In genomic region chr15:40279437-40280141, GRCh38 we compare ENCODE assay signal across 8 cellular contexts. TPM values are rescaled to one million over a fixed set of nuclear protein-coding genes. Genes with fewer than 3 reads are reported as not detected.
DNase-seq lines count a peak whose midpoint lies in the region; ATAC-seq and TF ChIP-seq lines count a peak whose summit lies in the region.

No MANE protein-coding gene starts in this region.

- H3K9me3 Mint-ChIP-seq in CD4-positive, alpha-beta memory T cell, result no peaks in the 10 kb centered on the region
- no peaks in the 10 kb centered on the region for H3K9me3 Mint-ChIP-seq in activated naive CD8-positive, alpha-beta T cell treated with anti-CD3 and anti-CD28 coated beads for 36 hours

- TF ChIP-seq POLR2A in prostate gland (IDR thresholded peaks at IDR 0.05), result no peak

- no peaks in the 10 kb centered on the region for H3K36me3 ChIP-seq in CD4-positive, alpha-beta memory T cell (ENCODE audit: insufficient read depth, low read length)
- H3K36me3 ChIP-seq in heart right ventricle, result no peaks in the 10 kb centered on the region
- no peaks in the 10 kb centered on the region for H3K36me3 ChIP-seq in prostate gland

- H3K36me3 Mint-ChIP-seq in CD4-positive, alpha-beta memory T cell, result no peaks in the 10 kb centered on the region
- H3K36me3 Mint-ChIP-seq in activated naive CD8-positive, alpha-beta T cell treated with anti-CD3 and anti-CD28 coated beads for 36 hours, result no peaks in the 10 kb centered on the region

- peak; percentile 97 to 100 (median 99) for TF ChIP-seq CTCF in heart right ventricle (IDR thresholded peaks at IDR 0.05)
- TF ChIP-seq CTCF in prostate gland (IDR thresholded peaks at IDR 0.05), result peak; percentile 91 to 97 (median 96)

- peaks cover 11 to 27% of the 10 kb centered on the region in 2 donors for H3K27me3 Mint-ChIP-seq in CD4-positive, alpha-beta memory T cell
- peaks cover 58% of the 10 kb centered on the region for H3K27me3 Mint-ChIP-seq in activated naive CD8-positive, alpha-beta T cell treated with anti-CD3 and anti-CD28 coated beads for 36 hours

- peak in 4 of 5 donors; percentile 48 to 67 (median 56) for DNase-seq in CD4-positive, alpha-beta memory T cell
- DNase-seq in HPDE6-E6E7 (ENCODE audit: extremely low spot score), result peak; percentile 59
- peak; percentile 56 for DNase-seq in SK-N-DZ (ENCODE audit: low spot score)
- DNase-seq in activated naive CD8-positive, alpha-beta T cell treated with anti-CD3 and anti-CD28 coated beads for 36 hours, result peak; percentile 68
- DNase-seq in heart right ventricle, result peak; percentile 69 to 82
- DNase-seq in prostate gland (ENCODE audit: low spot score), result peak; percentile 51
- DNase-seq in putamen (ENCODE audit: low spot score), result no peak

- POLR2A ChIA-PET in CD4-positive, alpha-beta memory T cell (lab: Charles Lee; ENCODE audit: partially characterized antibody), result interaction anchor here (0.7 to 4.8 kb wide), 4 partner anchors 29 to 276 kb away, joined by 3 to 40 read pairs (median 4); partner anchors contain the start of gene PLCB2

- no peaks in the 10 kb centered on the region for H3K9me3 ChIP-seq in CD4-positive, alpha-beta memory T cell (ENCODE audit: control insufficient read depth in 1 of 2, low read length in 2 of 2)
- no peaks in the 10 kb centered on the region for H3K9me3 ChIP-seq in heart right ventricle
- H3K9me3 ChIP-seq in prostate gland, result no peaks in the 10 kb centered on the region

- H3K4me3 ChIP-seq in CD4-positive, alpha-beta memory T cell (ENCODE audit: low read length in 2 of 2), result no peak overlapping the region
- H3K4me3 ChIP-seq in heart right ventricle, result no peak overlapping the region
- no peak overlapping the region for H3K4me3 ChIP-seq in prostate gland

- H3K27ac ChIP-seq in CD4-positive, alpha-beta memory T cell (ENCODE audit: low read depth, low read length), result no peak overlapping the region
- H3K27ac ChIP-seq in heart right ventricle (no peak overlapping the region), prostate gland (no peak overlapping the region)

- peaks cover 2 to 12% (median 5%) of the 10 kb centered on the region in 4 donors for H3K4me1 Mint-ChIP-seq in CD4-positive, alpha-beta memory T cell
- H3K4me1 Mint-ChIP-seq in activated naive CD8-positive, alpha-beta T cell treated with anti-CD3 and anti-CD28 coated beads for 36 hours, result peaks cover 6% of the 10 kb centered on the region

- H3K4me1 ChIP-seq in CD4-positive, alpha-beta memory T cell (ENCODE audit: insufficient read depth, low read length), result peaks cover 13% of the 10 kb centered on the region
- H3K4me1 ChIP-seq in heart right ventricle, result peaks cover 13 to 57% (median 32%) of the 10 kb centered on the region in 9 donors
- H3K4me1 ChIP-seq in prostate gland (replicated peaks), result no peaks in the 10 kb centered on the region

- intact Hi-C loops in CD4-positive, alpha-beta memory T cell (cut with micrococcal nuclease), result loop anchor here (1.0 to 10.0 kb wide), 4 partner anchors 31 to 395 kb away; partner anchors contain the start of gene INAFM2
- intact Hi-C loops in heart right ventricle (cut with DNase I) (loop anchor here (1.0 to 10.0 kb wide), 9 partner anchors 25 to 165 kb away; no protein-coding TSS in a partner anchor), prostate gland (cut with DNase I) (loop anchor here (1.0 to 10.0 kb wide), 3 partner anchors 58 to 143 kb away; no protein-coding TSS in a partner anchor)

- peak; percentile 48 to 81 (median 74) for ATAC-seq in heart right ventricle
- ATAC-seq in GM21529 (IDR thresholded peaks at IDR 0.05; ENCODE audit: unreplicated experiment), result no peak

- peak overlapping the region in 3 of 7 donors; percentile 12 to 73 (median 40) for H3K27ac Mint-ChIP-seq in CD4-positive, alpha-beta memory T cell
- no peak overlapping the region for H3K27ac Mint-ChIP-seq in activated naive CD8-positive, alpha-beta T cell treated with anti-CD3 and anti-CD28 coated beads for 36 hours

- CTCF ChIA-PET in CD4-positive, alpha-beta memory T cell (lab: Charles Lee; ENCODE audit: partially characterized antibody), result interaction anchor here (0.6 to 14.0 kb wide), 40 partner anchors 8 to 1574 kb away, joined by 3 to 427 read pairs (median 5); partner anchors contain the start of genes CCDC9B, INAFM2, KNSTRN and PLCB2

- peaks cover 6% of the 10 kb centered on the region for H3K27me3 ChIP-seq in CD4-positive, alpha-beta memory T cell (ENCODE audit: insufficient read depth, low read length)
- H3K27me3 ChIP-seq in heart right ventricle (peaks cover 15 to 74% (median 66%) of the 10 kb centered on the region in 7 donors), prostate gland (replicated peaks; ENCODE audit: insufficient read depth) (peaks cover 12% of the 10 kb centered on the region)

- peak overlapping the region in 2 of 8 donors; percentile 24 to 39 for H3K4me3 Mint-ChIP-seq in CD4-positive, alpha-beta memory T cell
- H3K4me3 Mint-ChIP-seq in activated naive CD8-positive, alpha-beta T cell treated with anti-CD3 and anti-CD28 coated beads for 36 hours, result no peak overlapping the region

- WGBS in heart right ventricle, 2 donors, result 22 to 26% methylated on average over 40 of the region's 40 CpGs
- 17% methylated on average over 40 of the region's 40 CpGs for WGBS in prostate gland

RNA-seq across cellular contexts. Expression of gene ANKRD63, which starts 3.3 kb away (rescaled TPM):
- not detected for total RNA-seq in CD4-positive, alpha-beta memory T cell
- polyA plus RNA-seq in CD4-positive, alpha-beta memory T cell, result not detected
- not detected in 2 replicates for polyA plus RNA-seq in SK-N-DZ (2014; cell fraction: cytosol; rRNA removed)
- 2.1 TPM in 1 of 2 replicates, not detected in the other for polyA plus RNA-seq in SK-N-DZ (2014; cell fraction: nucleus; rRNA removed)
- not detected for total RNA-seq in activated naive CD8-positive, alpha-beta T cell treated with anti-CD3 and anti-CD28 coated beads for 36 hours
- 1 to 10 TPM in 1 of 10 donors, under 1 TPM in 3, not detected in 6; 0.26 to 1.9 (median 0.44) TPM for total RNA-seq in heart right ventricle
- polyA plus RNA-seq in heart right ventricle, result not detected
- 1 to 10 TPM in 1 of 2 donors, not detected in 1; 2.7 TPM for total RNA-seq in prostate gland

RNA-seq across cellular contexts. Expression of gene PLCB2, which starts 28.1 kb away (rescaled TPM):
- total RNA-seq in CD4-positive, alpha-beta memory T cell, result 100 to 1,000 TPM; 211 to 219 TPM
- 10 to 100 TPM; 22.6 to 37.5 TPM for polyA plus RNA-seq in CD4-positive, alpha-beta memory T cell
- 12.5 and 12.6 TPM in 2 replicates for polyA plus RNA-seq in SK-N-DZ (2014; cell fraction: cytosol; rRNA removed)
- polyA plus RNA-seq in SK-N-DZ (2014; cell fraction: nucleus; rRNA removed), result 71.1 and 88.9 TPM in 2 replicates
- 10 to 100 TPM; 40.8 to 43.6 TPM for total RNA-seq in activated naive CD8-positive, alpha-beta T cell treated with anti-CD3 and anti-CD28 coated beads for 36 hours
- 10 to 100 TPM in 2 of 10 donors, 1 to 10 TPM in 8; 1.2 to 24.4 (median 4.9) TPM for total RNA-seq in heart right ventricle
- polyA plus RNA-seq in heart right ventricle, result 10 to 100 TPM in 1 of 2 donors, 1 to 10 TPM in 1; 4.2 to 14.6 TPM
- 10 to 100 TPM in 1 of 2 donors, 1 to 10 TPM in 1; 1.5 to 13.0 TPM for total RNA-seq in prostate gland

RNA-seq across cellular contexts. Expression of gene PAK6, which starts 40.7 kb away (rescaled TPM):
- total RNA-seq in CD4-positive, alpha-beta memory T cell, result under 1 TPM in 1 of 2 experiments, not detected in 1; 0.67 TPM
- polyA plus RNA-seq in CD4-positive, alpha-beta memory T cell, result 1 to 10 TPM in 1 of 2 donors, under 1 TPM in 1; 0.53 to 1.7 TPM
- polyA plus RNA-seq in SK-N-DZ (2014; cell fraction: cytosol; rRNA removed), result 0.20 TPM in 1 of 2 replicates, not detected in the other
- polyA plus RNA-seq in SK-N-DZ (2014; cell fraction: nucleus; rRNA removed), result not detected in 2 replicates
- under 1 TPM; 0.18 to 0.35 TPM for total RNA-seq in activated naive CD8-positive, alpha-beta T cell treated with anti-CD3 and anti-CD28 coated beads for 36 hours
- total RNA-seq in heart right ventricle (10 to 100 TPM in 1 of 10 donors, 1 to 10 TPM in 9; 5.9 to 14.1 (median 7.6) TPM), prostate gland (100 to 1,000 TPM in 1 of 2 donors, 10 to 100 TPM in 1; 13.8 to 190 TPM)
- polyA plus RNA-seq in heart right ventricle, result 1 to 10 TPM in 1 of 2 donors, under 1 TPM in 1; 0.48 to 3.0 TPM

RNA-seq across cellular contexts. Expression of gene INAFM2, which starts 43.9 kb away (rescaled TPM):
- 1 to 10 TPM; 7.2 to 7.5 TPM for total RNA-seq in CD4-positive, alpha-beta memory T cell
- polyA plus RNA-seq in CD4-positive, alpha-beta memory T cell, result 1 to 10 TPM in 1 of 2 donors, under 1 TPM in 1; 0.08 to 2.8 TPM
- 13.1 and 14.5 TPM in 2 replicates for polyA plus RNA-seq in SK-N-DZ (2014; cell fraction: cytosol; rRNA removed)
- 9.4 and 9.9 TPM in 2 replicates for polyA plus RNA-seq in SK-N-DZ (2014; cell fraction: nucleus; rRNA removed)
- total RNA-seq in activated naive CD8-positive, alpha-beta T cell treated with anti-CD3 and anti-CD28 coated beads for 36 hours, result 10 to 100 TPM; 13.5 to 15.5 TPM
- total RNA-seq in heart right ventricle (10 to 100 TPM; 32.5 to 63.9 (median 40.9) TPM), prostate gland (10 to 100 TPM; 18.7 to 24.3 TPM)
- 10 to 100 TPM; 19.8 to 56.1 TPM for polyA plus RNA-seq in heart right ventricle

Comparison
In these comparisons a context has a peak if more than half of its experiments do, and no peak if none do; other contexts are left out.
1. RNA of gene PLCB2, which starts 28.1 kb away (total RNA-seq): 211 to 219 TPM in CD4-positive, alpha-beta memory T cell; 40.8 to 43.6 TPM in activated naive CD8-positive, alpha-beta T cell treated with anti-CD3 and anti-CD28 coated beads for 36 hours, 1.5 to 13.0 TPM in prostate gland and 1.2 to 24.4 TPM in heart right ventricle; every median in the first group is over 4 times any median in the second.
2. RNA of gene PAK6, which starts 40.7 kb away (total RNA-seq): 13.8 to 190 TPM in prostate gland and 5.9 to 14.1 TPM in heart right ventricle; 0.67 TPM in CD4-positive, alpha-beta memory T cell and 0.18 to 0.35 TPM in activated naive CD8-positive, alpha-beta T cell treated with anti-CD3 and anti-CD28 coated beads for 36 hours; every median in the first group is over 4 times any median in the second.